23 cellular contexts compared by ENCODE assay signal in genomic region chr20:3755269-3755668, GRCh38. TPM values are rescaled to one million over a fixed set of nuclear protein-coding genes. Genes with fewer than 3 reads are reported as not detected.
DNase-seq lines count a peak whose midpoint lies in the region; ATAC-seq, FAIRE-seq and TF ChIP-seq lines count a peak whose summit lies in the region.
"Had no signal": no experiment of that assay in that cellular context is flagged by ENCODE, and none has a peak within 500 bp of the region (broad histone marks: within the 10 kb centered on the region; RNA-seq: fewer than 3 reads in every experiment).

No MANE protein-coding gene starts in this region.

- no peak for TF ChIP-seq CTCF in left ventricle myocardium inferior (IDR thresholded peaks at IDR 0.05; ENCODE audit: borderline replicate concordance)
- no peak for TF ChIP-seq CTCF in heart right ventricle (IDR thresholded peaks at IDR 0.05)
- TF ChIP-seq CTCF in RWPE1 (conservative IDR thresholded peaks at IDR 0.05; ENCODE audit: low read depth) = no peak
- TF ChIP-seq CTCF in kidney (IDR thresholded peaks at IDR 0.05; ENCODE audit: borderline replicate concordance, extremely low read depth, insufficient read depth) = no peak
- TF ChIP-seq CTCF in foreskin fibroblast (IDR thresholded peaks at IDR 0.05; ENCODE audit: low read depth, low read length) = no peak

- intact Hi-C loops in left ventricle myocardium inferior (cut with micrococcal nuclease) (no loop called here), heart right ventricle (cut with DNase I) (loop anchor here in 1 of 10 donors (10.0 kb wide), 1 partner anchor 80 kb away; no protein-coding TSS in a partner anchor), kidney (cut with DNase I) (no loop called here), posterior vena cava (cut with DNase I) (no loop called here)

- ATAC-seq in heart right ventricle = no peak
- ATAC-seq in stimulated activated naive B cell treated with anti-CD40 and anti-IgM and Interleukin-4, amounts not matched to agents 10 μg/mL and 1 μg/mL and 100 μg/mL, for 72 hours (replicated peaks) = no peak
- ATAC-seq: A549 had no signal

- no peaks in the 10 kb centered on the region for H3K27me3 Mint-ChIP-seq in stimulated activated naive B cell treated with anti-CD40 and anti-IgM and Interleukin-4, amounts not matched to agents 10 μg/mL and 1 μg/mL and 100 μg/mL, for 72 hours
- H3K27me3 Mint-ChIP-seq: CD4-positive, CD25-positive, alpha-beta regulatory T cell; CD8-positive, alpha-beta memory T cell had no signal

- no peak overlapping the region for H3K9ac ChIP-seq in kidney (ENCODE audit: low read length in 2 of 2)
- H3K9ac ChIP-seq: BLaER1 had no signal

- H3K27me3 ChIP-seq in left ventricle myocardium inferior (ENCODE audit: low read depth) (peaks cover 15% of the 10 kb centered on the region), heart right ventricle (peaks cover 0 to 13% (median 8%) of the 10 kb centered on the region in 7 donors)
- H3K27me3 ChIP-seq: BLaER1 had no signal

- H3K9me3 ChIP-seq in left ventricle myocardium inferior (replicated peaks) = no peaks in the 10 kb centered on the region
- H3K9me3 ChIP-seq in heart right ventricle = no peaks in the 10 kb centered on the region
- H3K9me3 ChIP-seq in kidney (ENCODE audit: control insufficient read depth in 1 of 2, low read length in 2 of 2) = no peaks in the 10 kb centered on the region
- H3K9me3 ChIP-seq: A549, BLaER1 had no signal

- H3K27ac Mint-ChIP-seq in stimulated activated naive B cell treated with anti-CD40 and anti-IgM and Interleukin-4, amounts not matched to agents 10 μg/mL and 1 μg/mL and 100 μg/mL, for 72 hours = no peak overlapping the region

- peaks cover 14% of the 10 kb centered on the region for H3K36me3 ChIP-seq in left ventricle myocardium inferior
- H3K36me3 ChIP-seq in heart right ventricle = peaks cover 0 to 55% (median 0%) of the 10 kb centered on the region in 9 donors
- peaks cover 0 to 4% of the 10 kb centered on the region in 2 donors for H3K36me3 ChIP-seq in kidney (ENCODE audit: control insufficient read depth in 1 of 2, insufficient read depth in 2 of 2, low read length in 2 of 2)

- no peaks in the 10 kb centered on the region for H3K9me3 Mint-ChIP-seq in stimulated activated naive B cell treated with anti-CD40 and anti-IgM and Interleukin-4, amounts not matched to agents 10 μg/mL and 1 μg/mL and 100 μg/mL, for 72 hours
- H3K9me3 Mint-ChIP-seq: CD4-positive, CD25-positive, alpha-beta regulatory T cell; CD8-positive, alpha-beta memory T cell; H9 had no signal

- H3K4me1 Mint-ChIP-seq in stimulated activated naive B cell treated with anti-CD40 and anti-IgM and Interleukin-4, amounts not matched to agents 10 μg/mL and 1 μg/mL and 100 μg/mL, for 72 hours = peaks cover 8 to 25% of the 10 kb centered on the region in 2 donors

- WGBS in heart right ventricle, 2 donors = 83 to 92% methylated on average over 7 of the region's 7 CpGs

- POLR2A ChIA-PET in RWPE1 (lab: Yijun Ruan, JAX; ENCODE audit: low non-redundant PET) = no interaction called here

- H3K4me3 ChIP-seq in left ventricle myocardium inferior (no peak overlapping the region), heart right ventricle (no peak overlapping the region), kidney (ENCODE audit: low read length in 2 of 2) (no peak overlapping the region), foreskin fibroblast (ENCODE audit: low read depth in 1 of 2, low read length in 2 of 2) (no peak overlapping the region)
- H3K4me3 ChIP-seq: A549, BLaER1 had no signal

- CTCF ChIA-PET in RWPE1 (lab: Yijun Ruan, JAX) = interaction anchor here (1.0 to 1.2 kb wide), 2 partner anchors 10 to 14 kb away, joined by 3 read pairs; no protein-coding TSS in a partner anchor

- no peak overlapping the region for H3K4me3 Mint-ChIP-seq in stimulated activated naive B cell treated with anti-CD40 and anti-IgM and Interleukin-4, amounts not matched to agents 10 μg/mL and 1 μg/mL and 100 μg/mL, for 72 hours
- H3K4me3 Mint-ChIP-seq: CD4-positive, CD25-positive, alpha-beta regulatory T cell; CD8-positive, alpha-beta memory T cell; H9 had no signal

- no peak for FAIRE-seq in kidney (lab: Jason Lieb, UNC)
- FAIRE-seq: A549, GM12891, GM19239 had no signal

- peaks cover 57% of the 10 kb centered on the region for H3K4me1 ChIP-seq in left ventricle myocardium inferior
- peaks cover 0 to 64% (median 21%) of the 10 kb centered on the region in 9 donors for H3K4me1 ChIP-seq in heart right ventricle
- H3K4me1 ChIP-seq in kidney (ENCODE audit: control insufficient read depth in 1 of 2, insufficient read depth in 1 of 2, low read depth in 1 of 2, low read length in 2 of 2) = peaks cover 0 to 5% of the 10 kb centered on the region in 2 donors

- H3K27ac ChIP-seq in left ventricle myocardium inferior (replicated peaks) (peak overlapping the region; percentile 59), heart right ventricle (no peak overlapping the region), RWPE1 (peak overlapping the region; percentile 36), kidney (ENCODE audit: low read depth in 2 of 2, low read length in 2 of 2) (no peak overlapping the region)
- H3K27ac ChIP-seq: 22Rv1, A549, BLaER1 had no signal

- DNase-seq in left ventricle myocardium inferior (no peak), heart right ventricle (no peak), RWPE1 (ENCODE audit: low spot score) (no peak), kidney (peak; percentile 65), posterior vena cava (ENCODE audit: low spot score) (peak; percentile 79), kidney tubule cell (ENCODE audit: low spot score) (no peak), foreskin fibroblast (no peak)
- DNase-seq in stimulated activated naive B cell treated with anti-CD40 and anti-IgM and Interleukin-4, amounts not matched to agents 10 μg/mL and 1 μg/mL and 100 μg/mL, for 72 hours = no peak
- DNase-seq: CD4-positive, CD25-positive, alpha-beta regulatory T cell; CD8-positive, alpha-beta memory T cell; COR-L47; DMS 273 treated with DMSO at 0.1 percent for 48 hours; DMS53; DND-41; EL; GOT3; H9 had no signal

- H3K36me3 Mint-ChIP-seq in stimulated activated naive B cell treated with anti-CD40 and anti-IgM and Interleukin-4, amounts not matched to agents 10 μg/mL and 1 μg/mL and 100 μg/mL, for 72 hours = peaks cover 28 to 36% of the 10 kb centered on the region in 2 donors

RNA-seq across cellular contexts. Expression of gene ADISSP, which starts 12.3 kb away (rescaled TPM):
- 10.2 TPM for total RNA-seq in left ventricle myocardium inferior
- total RNA-seq in heart right ventricle = 10 to 100 TPM in 4 of 10 donors, 1 to 10 TPM in 6; 7.7 to 15.7 (median 9.7) TPM
- 10 to 100 TPM; 14.6 to 21.0 TPM for polyA plus RNA-seq in heart right ventricle
- total RNA-seq in kidney = 26.3 TPM
- 31.8 TPM for polyA plus RNA-seq in kidney (ENCODE audit: insufficient read depth, low read depth, low replicate concordance)
- total RNA-seq in posterior vena cava = 10 to 100 TPM; 14.6 to 20.2 TPM

RNA-seq across cellular contexts. Expression of gene HSPA12B, which starts 22.8 kb away (rescaled TPM):
- total RNA-seq in left ventricle myocardium inferior (12.5 TPM), heart right ventricle (10 to 100 TPM in 7 of 10 donors, 1 to 10 TPM in 3; 8.4 to 26.5 (median 11.2) TPM), kidney (18.9 TPM), posterior vena cava (10 to 100 TPM; 18.0 to 18.5 TPM)
- polyA plus RNA-seq in heart right ventricle (10 to 100 TPM; 19.7 to 21.7 TPM), kidney (ENCODE audit: insufficient read depth, low read depth, low replicate concordance) (8.7 TPM)
- total RNA-seq: CD4-positive, CD25-positive, alpha-beta regulatory T cell; CD8-positive, alpha-beta memory T cell; G401 had no signal
- polyA plus RNA-seq: CD8-positive, alpha-beta memory T cell had no signal

RNA-seq across cellular contexts. Expression of gene SPEF1, which starts 26.0 kb away (rescaled TPM):
- total RNA-seq in left ventricle myocardium inferior (0.33 TPM), heart right ventricle (under 1 TPM in 6 of 10 donors, not detected in 4; 0.16 to 0.47 (median 0.23) TPM), kidney (3.4 TPM), posterior vena cava (not detected)
- polyA plus RNA-seq in heart right ventricle (under 1 TPM; 0.07 to 0.29 TPM), kidney (ENCODE audit: insufficient read depth, low read depth, low replicate concordance) (3.8 TPM)
- total RNA-seq: CD4-positive, CD25-positive, alpha-beta regulatory T cell had no signal
- polyA plus RNA-seq: CD4-positive, CD25-positive, alpha-beta regulatory T cell; CD8-positive, alpha-beta memory T cell had no signal

RNA-seq across cellular contexts. Expression of gene CENPB, which starts 31.3 kb away (rescaled TPM):
- total RNA-seq in left ventricle myocardium inferior (70.7 TPM), heart right ventricle (10 to 100 TPM; 52.3 to 95.7 (median 67.7) TPM), kidney (99.8 TPM), posterior vena cava (100 to 1,000 TPM in 1 of 2 donors, 10 to 100 TPM in 1; 97.4 to 119 TPM)
- polyA plus RNA-seq in heart right ventricle (10 to 100 TPM; 52.9 to 76.5 TPM), kidney (ENCODE audit: insufficient read depth, low read depth, low replicate concordance) (56.2 TPM)

RNA-seq across cellular contexts. Expression of gene CDC25B, which starts 40.8 kb away (rescaled TPM):
- total RNA-seq in left ventricle myocardium inferior = 8.1 TPM
- total RNA-seq in heart right ventricle = 10 to 100 TPM in 2 of 10 donors, 1 to 10 TPM in 8; 2.8 to 17.3 (median 5.0) TPM
- 10 to 100 TPM; 12.6 to 15.9 TPM for polyA plus RNA-seq in heart right ventricle
- 40.3 TPM for total RNA-seq in kidney
- 24.1 TPM for polyA plus RNA-seq in kidney (ENCODE audit: insufficient read depth, low read depth, low replicate concordance)
- total RNA-seq in posterior vena cava = 10 to 100 TPM; 24.0 to 24.2 TPM

Comparison
In these comparisons a context has a peak if more than half of its experiments do, and no peak if none do; other contexts are left out.
1. H3K27ac ChIP-seq: peak in left ventricle myocardium inferior (single experiment) and RWPE1 (single experiment); none in heart right ventricle (0 of 10) and kidney (0 of 2).
2. DNase-seq: peak in kidney (single experiment) and posterior vena cava (single experiment); none in left ventricle myocardium inferior (single experiment), heart right ventricle (0 of 2), RWPE1 (single experiment), stimulated activated naive B cell treated with anti-CD40 and anti-IgM and Interleukin-4, amounts not matched to agents 10 μg/mL and 1 μg/mL and 100 μg/mL, for 72 hours (single experiment), kidney tubule cell (single experiment) and foreskin fibroblast (0 of 2).